Comparison of ENCODE assay signal across 1 cellular context in genomic region chr10:24724381-24725228, GRCh38.
TF ChIP-seq lines count a peak whose summit lies in the region.

No MANE protein-coding gene starts in this region.

TF ChIP-seq in GM12878, 131 proteins besides CTCF, POLR2A, EP300 and RAD21 (continued from another document and continues in another):
- TF ChIP-seq E2F8 (IDR thresholded peaks at IDR 0.05; ENCODE audit: low read depth, partially characterized antibody): peak; percentile 54
- TF ChIP-seq CHD2 (IDR thresholded peaks at IDR 0.05; ENCODE audit: borderline replicate concordance, low read depth, low read length): peak; percentile 76
- TF ChIP-seq PML (IDR thresholded peaks at IDR 0.05; ENCODE audit: low read length): peak; percentile 79
- TF ChIP-seq ESRRA (IDR thresholded peaks at IDR 0.05; ENCODE audit: low read length): no peak
- no peak for TF ChIP-seq ATF3 (IDR thresholded peaks at IDR 0.05; ENCODE audit: borderline replicate concordance, extremely low read depth, low read depth, low read length)
- TF ChIP-seq SUPT20H (IDR thresholded peaks at IDR 0.05; ENCODE audit: borderline replicate concordance, control insufficient read depth, low read depth, low read length): no peak
- TF ChIP-seq, protein P1, sequence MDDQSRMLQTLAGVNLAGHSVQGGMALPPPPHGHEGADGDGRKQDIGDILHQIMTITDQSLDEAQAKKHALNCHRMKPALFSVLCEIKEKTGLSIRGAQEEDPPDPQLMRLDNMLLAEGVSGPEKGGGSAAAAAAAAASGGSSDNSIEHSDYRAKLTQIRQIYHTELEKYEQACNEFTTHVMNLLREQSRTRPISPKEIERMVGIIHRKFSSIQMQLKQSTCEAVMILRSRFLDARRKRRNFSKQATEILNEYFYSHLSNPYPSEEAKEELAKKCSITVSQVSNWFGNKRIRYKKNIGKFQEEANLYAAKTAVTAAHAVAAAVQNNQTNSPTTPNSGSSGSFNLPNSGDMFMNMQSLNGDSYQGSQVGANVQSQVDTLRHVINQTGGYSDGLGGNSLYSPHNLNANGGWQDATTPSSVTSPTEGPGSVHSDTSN (IDR thresholded peaks at IDR 0.05; ENCODE audit: insufficient replicate concordance, low read depth, low read length): peak; percentile 37
- TF ChIP-seq, protein P2, sequence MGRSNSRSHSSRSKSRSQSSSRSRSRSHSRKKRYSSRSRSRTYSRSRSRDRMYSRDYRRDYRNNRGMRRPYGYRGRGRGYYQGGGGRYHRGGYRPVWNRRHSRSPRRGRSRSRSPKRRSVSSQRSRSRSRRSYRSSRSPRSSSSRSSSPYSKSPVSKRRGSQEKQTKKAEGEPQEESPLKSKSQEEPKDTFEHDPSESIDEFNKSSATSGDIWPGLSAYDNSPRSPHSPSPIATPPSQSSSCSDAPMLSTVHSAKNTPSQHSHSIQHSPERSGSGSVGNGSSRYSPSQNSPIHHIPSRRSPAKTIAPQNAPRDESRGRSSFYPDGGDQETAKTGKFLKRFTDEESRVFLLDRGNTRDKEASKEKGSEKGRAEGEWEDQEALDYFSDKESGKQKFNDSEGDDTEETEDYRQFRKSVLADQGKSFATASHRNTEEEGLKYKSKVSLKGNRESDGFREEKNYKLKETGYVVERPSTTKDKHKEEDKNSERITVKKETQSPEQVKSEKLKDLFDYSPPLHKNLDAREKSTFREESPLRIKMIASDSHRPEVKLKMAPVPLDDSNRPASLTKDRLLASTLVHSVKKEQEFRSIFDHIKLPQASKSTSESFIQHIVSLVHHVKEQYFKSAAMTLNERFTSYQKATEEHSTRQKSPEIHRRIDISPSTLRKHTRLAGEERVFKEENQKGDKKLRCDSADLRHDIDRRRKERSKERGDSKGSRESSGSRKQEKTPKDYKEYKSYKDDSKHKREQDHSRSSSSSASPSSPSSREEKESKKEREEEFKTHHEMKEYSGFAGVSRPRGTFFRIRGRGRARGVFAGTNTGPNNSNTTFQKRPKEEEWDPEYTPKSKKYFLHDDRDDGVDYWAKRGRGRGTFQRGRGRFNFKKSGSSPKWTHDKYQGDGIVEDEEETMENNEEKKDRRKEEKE (IDR thresholded peaks at IDR 0.05): no peak; the same call in 1 of the 2 replicates
- no peak for TF ChIP-seq REST (IDR thresholded peaks at IDR 0.05; ENCODE audit: low read depth, low read length)
- peak in 1 of 2 experiments; percentile 43; a peak in 2 of 4 replicates for TF ChIP-seq IKZF2 (IDR thresholded peaks at IDR 0.05)
- no peak for TF ChIP-seq CHD4 (IDR thresholded peaks at IDR 0.05)
- no peak for TF ChIP-seq BCL3 (IDR thresholded peaks at IDR 0.05; ENCODE audit: borderline replicate concordance, insufficient read depth, low read depth, low read length, poor library complexity, severe bottlenecking)
- peak; percentile 46; the same call in 1 of the 2 replicates for TF ChIP-seq TAF1 (IDR thresholded peaks at IDR 0.05; ENCODE audit: borderline replicate concordance, low read depth, low read length)
- no peak for TF ChIP-seq NR2C2 (IDR thresholded peaks at IDR 0.05; ENCODE audit: borderline replicate concordance, control insufficient read depth, insufficient read length, low read depth)
- peak; percentile 87; the same call in 1 of the 2 replicates for TF ChIP-seq HDGF (IDR thresholded peaks at IDR 0.05)
- no peak for TF ChIP-seq SREBF1 (IDR thresholded peaks at IDR 0.05; ENCODE audit: low read length)
- 0 out of 2 replicates have a peak, but pooled peaks have one; percentile 9 for TF ChIP-seq SREBF2 (IDR thresholded peaks at IDR 0.05; ENCODE audit: low read length)
- no peak; a peak in 1 of 3 replicates for TF ChIP-seq EGR1 (IDR thresholded peaks at IDR 0.05; ENCODE audit: borderline replicate concordance in 1 of 2, low read depth in 2 of 2, low read length in 2 of 2)
- TF ChIP-seq NKRF (conservative IDR thresholded peaks at IDR 0.05): peak; percentile 61; the same call in 1 of the 2 replicates
- TF ChIP-seq SRF (IDR thresholded peaks at IDR 0.05; ENCODE audit: low read depth in 2 of 2, low read length in 2 of 2): 0 out of 4 replicates have a peak, but pooled peaks of 1 of the 2 experiments have one; percentile 27
- TF ChIP-seq EED (IDR thresholded peaks at IDR 0.05; ENCODE audit: low read depth): peak; percentile 14; the same call in 1 of the 2 replicates
- TF ChIP-seq ZNF217 (IDR thresholded peaks at IDR 0.05): no peak
- no peak for TF ChIP-seq MYB (IDR thresholded peaks at IDR 0.05; ENCODE audit: borderline replicate concordance, low read depth, low read length)
- TF ChIP-seq, protein P3, sequence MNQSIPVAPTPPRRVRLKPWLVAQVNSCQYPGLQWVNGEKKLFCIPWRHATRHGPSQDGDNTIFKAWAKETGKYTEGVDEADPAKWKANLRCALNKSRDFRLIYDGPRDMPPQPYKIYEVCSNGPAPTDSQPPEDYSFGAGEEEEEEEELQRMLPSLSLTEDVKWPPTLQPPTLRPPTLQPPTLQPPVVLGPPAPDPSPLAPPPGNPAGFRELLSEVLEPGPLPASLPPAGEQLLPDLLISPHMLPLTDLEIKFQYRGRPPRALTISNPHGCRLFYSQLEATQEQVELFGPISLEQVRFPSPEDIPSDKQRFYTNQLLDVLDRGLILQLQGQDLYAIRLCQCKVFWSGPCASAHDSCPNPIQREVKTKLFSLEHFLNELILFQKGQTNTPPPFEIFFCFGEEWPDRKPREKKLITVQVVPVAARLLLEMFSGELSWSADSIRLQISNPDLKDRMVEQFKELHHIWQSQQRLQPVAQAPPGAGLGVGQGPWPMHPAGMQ (IDR thresholded peaks at IDR 0.05; ENCODE audit: borderline replicate concordance): no peak
- TF ChIP-seq BRCA1 (IDR thresholded peaks at IDR 0.05; ENCODE audit: low read depth, low read length): no peak
- TF ChIP-seq, protein P4, sequence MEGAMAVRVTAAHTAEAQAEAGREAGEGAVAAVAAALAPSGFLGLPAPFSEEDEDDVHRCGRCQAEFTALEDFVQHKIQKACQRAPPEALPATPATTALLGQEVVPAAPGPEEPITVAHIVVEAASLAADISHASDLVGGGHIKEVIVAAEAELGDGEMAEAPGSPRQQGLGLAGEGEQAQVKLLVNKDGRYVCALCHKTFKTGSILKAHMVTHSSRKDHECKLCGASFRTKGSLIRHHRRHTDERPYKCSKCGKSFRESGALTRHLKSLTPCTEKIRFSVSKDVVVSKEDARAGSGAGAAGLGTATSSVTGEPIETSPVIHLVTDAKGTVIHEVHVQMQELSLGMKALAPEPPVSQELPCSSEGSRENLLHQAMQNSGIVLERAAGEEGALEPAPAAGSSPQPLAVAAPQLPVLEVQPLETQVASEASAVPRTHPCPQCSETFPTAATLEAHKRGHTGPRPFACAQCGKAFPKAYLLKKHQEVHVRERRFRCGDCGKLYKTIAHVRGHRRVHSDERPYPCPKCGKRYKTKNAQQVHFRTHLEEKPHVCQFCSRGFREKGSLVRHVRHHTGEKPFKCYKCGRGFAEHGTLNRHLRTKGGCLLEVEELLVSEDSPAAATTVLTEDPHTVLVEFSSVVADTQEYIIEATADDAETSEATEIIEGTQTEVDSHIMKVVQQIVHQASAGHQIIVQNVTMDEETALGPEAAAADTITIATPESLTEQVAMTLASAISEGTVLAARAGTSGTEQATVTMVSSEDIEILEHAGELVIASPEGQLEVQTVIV (IDR thresholded peaks at IDR 0.05; ENCODE audit: borderline replicate concordance, partially characterized antibody): peak; percentile 33
- no peak for TF ChIP-seq BMI1 (IDR thresholded peaks at IDR 0.05; ENCODE audit: borderline replicate concordance)
- TF ChIP-seq, protein P5, sequence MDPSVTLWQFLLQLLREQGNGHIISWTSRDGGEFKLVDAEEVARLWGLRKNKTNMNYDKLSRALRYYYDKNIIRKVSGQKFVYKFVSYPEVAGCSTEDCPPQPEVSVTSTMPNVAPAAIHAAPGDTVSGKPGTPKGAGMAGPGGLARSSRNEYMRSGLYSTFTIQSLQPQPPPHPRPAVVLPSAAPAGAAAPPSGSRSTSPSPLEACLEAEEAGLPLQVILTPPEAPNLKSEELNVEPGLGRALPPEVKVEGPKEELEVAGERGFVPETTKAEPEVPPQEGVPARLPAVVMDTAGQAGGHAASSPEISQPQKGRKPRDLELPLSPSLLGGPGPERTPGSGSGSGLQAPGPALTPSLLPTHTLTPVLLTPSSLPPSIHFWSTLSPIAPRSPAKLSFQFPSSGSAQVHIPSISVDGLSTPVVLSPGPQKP (IDR thresholded peaks at IDR 0.05; ENCODE audit: low read depth, low read length): no peak
